In genomic region chr4:139556071-139556734, GRCh38 we compare ENCODE assay signal across 8 cellular contexts. TPM values are rescaled to one million over a fixed set of nuclear protein-coding genes. Genes with fewer than 3 reads are reported as not detected.
A peak's percentile ranks its signal among the peaks of the same experiment; 100 is the strongest.
DNase-seq lines count a peak whose midpoint lies in the region; ATAC-seq and TF ChIP-seq lines count a peak whose summit lies in the region.

TSS of gene SETD7 (minus strand) at chr4:139556219. CDS start at chr4:139556137, 82 bp downstream.

- H4K20me1 ChIP-seq in HCT116 (ENCODE audit: insufficient read depth): peaks cover 3% of the 10 kb centered on the region; the same call in 1 of the 2 replicates

- H3K36me3 ChIP-seq in HCT116 (ENCODE audit: control insufficient read depth in 1 of 2, insufficient read depth in 2 of 2, low read length in 2 of 2): no peaks in the 10 kb centered on the region
- no peaks in the 10 kb centered on the region for H3K36me3 ChIP-seq in ascending aorta
- H3K36me3 ChIP-seq in uterus: no peaks in the 10 kb centered on the region

- H3K9me3 ChIP-seq in HCT116 (ENCODE audit: control insufficient read depth in 1 of 2, insufficient read depth in 1 of 2, low read depth in 1 of 2, low read length in 2 of 2) (no peaks in the 10 kb centered on the region), ascending aorta (no peaks in the 10 kb centered on the region), uterus (no peaks in the 10 kb centered on the region)

- H3K4me1 ChIP-seq in HCT116 (ENCODE audit: control insufficient read depth in 1 of 2, insufficient read depth in 2 of 2, low read length in 2 of 2) (peaks cover 12 to 34% of the 10 kb centered on the region in 2 experiments; a peak in 3 of 4 replicates), ascending aorta (peaks cover 0 to 24% of the 10 kb centered on the region in 2 donors), uterus (peaks cover 0 to 13% of the 10 kb centered on the region in 2 donors)

- no peak for TF ChIP-seq CTCF in HCT116 (IDR thresholded peaks at IDR 0.05 in 2 of 3, conservative IDR thresholded peaks at IDR 0.05 in 1 of 3; ENCODE audit: borderline replicate concordance in 1 of 3, insufficient read depth in 1 of 3, low read depth in 2 of 3, low read length in 2 of 3)
- peak in 1 of 3 experiments; percentile 5 for TF ChIP-seq CTCF in ascending aorta (IDR thresholded peaks at IDR 0.05)
- TF ChIP-seq CTCF in uterus (IDR thresholded peaks at IDR 0.05): no peak

- RAD21 ChIA-PET in HCT116 (lab: Charles Lee; ENCODE audit: low non-redundant PET in 1 of 2, low total read pairs in 2 of 2, uncharacterized antibody in 2 of 2, unreplicated experiment in 2 of 2): no interaction called here

- H3K9me2 ChIP-seq in HCT116 (ENCODE audit: insufficient read depth): no peaks in the 10 kb centered on the region

- POLR2A ChIA-PET in HCT116 (lab: Charles Lee): interaction anchor here (0.9 to 1.7 kb wide), 2 partner anchors 8 to 103 kb away, joined by 3 to 4 read pairs; no protein-coding TSS in a partner anchor

- peak within 1 kb of the TSS; percentile 72 to 75 for H3K4me3 ChIP-seq in HCT116 (replicated peaks in 1 of 2; ENCODE audit: low read depth in 1 of 2, low read length in 2 of 2)
- peak within 1 kb of the TSS; percentile 82 to 99 for H3K4me3 ChIP-seq in ascending aorta
- H3K4me3 ChIP-seq in uterus: peak within 1 kb of the TSS; percentile 74 to 78

- peak within 1 kb of the TSS; percentile 90 for H2AFZ ChIP-seq in HCT116 (ENCODE audit: low read depth, low read length, poor library complexity, severe bottlenecking)

- peak within 1 kb of the TSS; percentile 97 for H3K4me2 ChIP-seq in HCT116 (ENCODE audit: low read length)

- peak; percentile 88 for DNase-seq in DMS53 (lab: John Stamatoyannopoulos, UW)
- DNase-seq in HCT116 (ENCODE audit: low read depth, low spot score): peak; percentile 57
- peak; percentile 21 for DNase-seq in NCI-H128 (lab: John Stamatoyannopoulos, UW; ENCODE audit: unreplicated experiment)
- DNase-seq in ascending aorta (ENCODE audit: low spot score in 2 of 2): peak; percentile 43 to 87
- peak; percentile 89 for DNase-seq in left ventricle myocardium superior
- DNase-seq in posterior vena cava (ENCODE audit: low spot score): peak; percentile 92
- DNase-seq in uterus: peak; percentile 77 to 80

- ATAC-seq in HCT116: peak; percentile 71
- ATAC-seq in left ventricle myocardium superior: peak; percentile 69

- intact Hi-C loops in HCT116 (cut with micrococcal nuclease) (no loop called here), ascending aorta (cut with DNase I) (loop anchor here (2.0 to 10.0 kb wide), 6 partner anchors 15 to 819 kb away; partner anchors contain the start of genes ELF2 and SCOC), left ventricle myocardium superior (cut with micrococcal nuclease) (no loop called here), posterior vena cava (cut with DNase I) (no loop called here), uterus (cut with DNase I; ENCODE audit: low total_unique reads) (loop anchor here (10.0 kb wide), 1 partner anchor 101 kb away; the partner anchor contains the start of gene RAB33B)
- intact Hi-C loops in T-helper 2 cell treated with Interferon-gamma antibody and Interleukin-4, amounts not matched to agents 100 ng/mL and 5 ng/mL, for 36 hours (cut with micrococcal nuclease): loop anchor here (1.0 to 10.0 kb wide), 7 partner anchors 101 to 816 kb away; partner anchors contain the start of genes NAA15, NOCT and SCOC

- no TSS peak for BruUV-seq in HCT116 (replicated peaks; lab: Mats Ljungman, UMichigan)

- TF ChIP-seq POLR2A in HCT116 (IDR thresholded peaks at IDR 0.05; ENCODE audit: borderline replicate concordance, extremely low read depth, insufficient read depth, insufficient read length) (peak; percentile 50), uterus (IDR thresholded peaks at IDR 0.05) (peak; percentile 62 to 82)

- no peak for TF ChIP-seq RAD21 in HCT116 (IDR thresholded peaks at IDR 0.05; ENCODE audit: low read depth)

- H3K9ac ChIP-seq in HCT116 (ENCODE audit: low read length): peak within 1 kb of the TSS; percentile 87

- CTCF ChIA-PET in HCT116 (lab: Charles Lee): interaction anchor here (2.2 kb wide), 1 partner anchor 63 kb away, joined by 6 read pairs; no protein-coding TSS in a partner anchor

- peaks cover 40% of the 10 kb centered on the region for H3K79me2 ChIP-seq in HCT116 (ENCODE audit: insufficient read depth, low read length)

- peak within 1 kb of the TSS; percentile 85 for H3K27ac ChIP-seq in HCT116 (ENCODE audit: low read depth, low read length)
- peak within 1 kb of the TSS; percentile 99 to 100 for H3K27ac ChIP-seq in ascending aorta
- peak within 1 kb of the TSS; percentile 98 for H3K27ac ChIP-seq in uterus

- H3K27me3 ChIP-seq in HCT116 (ENCODE audit: insufficient read depth, low read length) (no peaks in the 10 kb centered on the region; the same call in 1 of the 2 replicates), ascending aorta (no peaks in the 10 kb centered on the region), uterus (no peaks in the 10 kb centered on the region)

TF ChIP-seq in HCT116, 20 proteins besides CTCF, POLR2A, EP300 and RAD21:
- TF ChIP-seq POLR2AphosphoS5 (IDR thresholded peaks at IDR 0.05; ENCODE audit: low read depth, low read length) (peak; percentile 87), EGR1 (IDR thresholded peaks at IDR 0.05; ENCODE audit: low read depth) (no peak), YY1 (IDR thresholded peaks at IDR 0.05; ENCODE audit: extremely low read depth, insufficient replicate concordance, low read depth, low read length) (peak; percentile 47), ZFX (IDR thresholded peaks at IDR 0.05) (0 out of 2 replicates have a peak, but pooled peaks have one; percentile 17), SP1 (IDR thresholded peaks at IDR 0.05; ENCODE audit: low read depth) (no peak)
- TF ChIP-seq, protein P1, sequence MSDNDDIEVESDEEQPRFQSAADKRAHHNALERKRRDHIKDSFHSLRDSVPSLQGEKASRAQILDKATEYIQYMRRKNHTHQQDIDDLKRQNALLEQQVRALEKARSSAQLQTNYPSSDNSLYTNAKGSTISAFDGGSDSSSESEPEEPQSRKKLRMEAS (IDR thresholded peaks at IDR 0.05): no peak
TF ChIP-seq in HCT116: peak in this region for 3.

RNA-seq across cellular contexts. Expression of gene SETD7, which starts in this region (rescaled TPM):
- 41.6 TPM for total RNA-seq in HCT116 (2021; ENCODE audit: unreplicated experiment)
- polyA plus RNA-seq in HCT116 (2012): 18.5 and 20.8 TPM in 2 replicates
- total RNA-seq in T-helper 2 cell treated with Interferon-gamma antibody and Interleukin-4, amounts not matched to agents 100 ng/mL and 5 ng/mL, for 36 hours: 11.5 TPM in 2 replicates
- 33.2 TPM for total RNA-seq in ascending aorta
- total RNA-seq in left ventricle myocardium superior: 50.0 TPM
- total RNA-seq in posterior vena cava: 10 to 100 TPM; 69.0 to 75.4 TPM
- 10 to 100 TPM; 38.9 to 80.6 (median 59.3) TPM for total RNA-seq in uterus

Comparison
In these comparisons a context has a peak if more than half of its experiments do, and no peak if none do; other contexts are left out.
1. Peak in every context shown above with its lines: DNase-seq, ATAC-seq, H3K4me3 ChIP-seq and H3K27ac ChIP-seq.
2. DNase-seq: peak in every context shown above with its lines; median percentile 92 in posterior vena cava; 89 in left ventricle myocardium superior; 88 in DMS53; 78 in uterus; 65 in ascending aorta; 57 in HCT116; 21 in NCI-H128.
3. intact Hi-C loops: an anchor here in T-helper 2 cell treated with Interferon-gamma antibody and Interleukin-4, amounts not matched to agents 100 ng/mL and 5 ng/mL, for 36 hours (1.0 to 10.0 kb wide), ascending aorta (2.0 to 10.0 kb wide) and uterus (10.0 kb wide); none called in HCT116, left ventricle myocardium superior and posterior vena cava.